ENCODE assay signal across 10 cellular contexts in the genomic region with DNA sequence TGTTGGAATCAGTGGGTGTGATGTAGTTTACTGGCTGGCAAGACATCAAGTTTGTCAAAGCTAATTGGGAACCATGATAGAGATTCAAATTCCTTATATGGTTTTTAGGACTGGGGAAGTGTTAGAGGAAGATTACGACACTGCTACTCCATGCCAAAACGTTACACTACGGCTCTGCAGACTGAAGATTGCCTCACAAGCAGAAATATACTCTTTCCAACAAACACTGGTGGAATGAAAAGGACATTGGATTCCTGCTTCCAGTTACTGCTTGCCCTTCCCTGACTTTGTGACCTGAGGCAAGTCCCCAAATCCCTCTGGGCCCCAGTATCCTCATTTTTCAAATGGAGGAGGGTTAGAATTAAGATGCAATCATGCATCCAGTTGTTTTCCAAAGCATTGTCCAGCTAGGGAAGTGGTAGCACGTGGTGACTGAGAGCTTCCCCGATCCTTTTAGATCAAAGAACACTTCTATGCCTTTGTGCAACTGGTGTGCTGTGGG.
DNase-seq lines count a peak whose midpoint lies in the region; TF ChIP-seq lines count a peak whose summit lies in the region.
"Had no signal": no experiment of that assay in that cellular context is flagged by ENCODE, and none has a peak within 500 bp of the region (broad histone marks: within the 10 kb centered on the region; RNA-seq: fewer than 3 reads in every experiment).

No MANE protein-coding gene starts in this region.

- no peaks in the 10 kb centered on the region for H3K9me3 Mint-ChIP-seq in activated CD4-positive, alpha-beta T cell treated with anti-CD3 and anti-CD28 coated beads, Interleukin-2, amount 10 ng/mL, durations not matched to agents 24 days and 14 days
- no peaks in the 10 kb centered on the region for H3K9me3 Mint-ChIP-seq in Calu3 (ENCODE audit: low read depth, unreplicated experiment)

- H3K27me3 Mint-ChIP-seq in activated CD4-positive, alpha-beta T cell treated with anti-CD3 and anti-CD28 coated beads, Interleukin-2, amount 10 ng/mL, durations not matched to agents 24 days and 14 days, result peaks cover 16% of the 10 kb centered on the region
- H3K27me3 Mint-ChIP-seq in Calu3 (ENCODE audit: unreplicated experiment), result no peaks in the 10 kb centered on the region

- H3K79me2 ChIP-seq in ACC112 (ENCODE audit: control insufficient read depth, insufficient read depth, low read length, unreplicated experiment), result no peaks in the 10 kb centered on the region

- H3K27ac Mint-ChIP-seq in activated CD4-positive, alpha-beta T cell treated with anti-CD3 and anti-CD28 coated beads, Interleukin-2, amount 10 ng/mL, durations not matched to agents 24 days and 14 days, result no peak overlapping the region
- no peak overlapping the region for H3K27ac Mint-ChIP-seq in Calu3 (ENCODE audit: unreplicated experiment)
- H3K27ac Mint-ChIP-seq: CD4-positive, CD25-positive, alpha-beta regulatory T cell had no signal

- TF ChIP-seq POLR2A in NB4 (IDR thresholded peaks at IDR 0.05; ENCODE audit: extremely low read depth, insufficient read length), result no peak

- H3K4me1 Mint-ChIP-seq in activated CD4-positive, alpha-beta T cell treated with anti-CD3 and anti-CD28 coated beads, Interleukin-2, amount 10 ng/mL, durations not matched to agents 24 days and 14 days, result no peaks in the 10 kb centered on the region
- H3K4me1 Mint-ChIP-seq in Calu3 (ENCODE audit: low read depth, unreplicated experiment), result no peaks in the 10 kb centered on the region
- H3K4me1 Mint-ChIP-seq: CD4-positive, CD25-positive, alpha-beta regulatory T cell had no signal

- no peak for TF ChIP-seq CTCF in NB4 (IDR thresholded peaks at IDR 0.05; ENCODE audit: low read depth, low read length)
- no peak for TF ChIP-seq CTCF in Calu3 (IDR thresholded peaks at IDR 0.05; ENCODE audit: unreplicated experiment)

- H3K36me3 ChIP-seq in ACC112 (ENCODE audit: insufficient read depth, low read length), result no peaks in the 10 kb centered on the region
- no peaks in the 10 kb centered on the region for H3K36me3 ChIP-seq in muscle layer of duodenum (ENCODE audit: control insufficient read depth in 1 of 2, insufficient read depth in 2 of 2, low read length in 2 of 2)

- intact Hi-C loops in activated CD4-positive, alpha-beta T cell treated with anti-CD3 and anti-CD28 coated beads, Interleukin-2, amount 10 ng/mL, durations not matched to agents 24 days and 14 days (cut with micrococcal nuclease), result no loop called here
- intact Hi-C loops in Calu3 (cut with micrococcal nuclease; ENCODE audit: unreplicated experiment), result no loop called here

- CTCF ChIA-PET in Calu3 (lab: Charles Lee), result no interaction called here

- H3K36me3 Mint-ChIP-seq in activated CD4-positive, alpha-beta T cell treated with anti-CD3 and anti-CD28 coated beads, Interleukin-2, amount 10 ng/mL, durations not matched to agents 24 days and 14 days (ENCODE audit: low read depth), result no peaks in the 10 kb centered on the region
- H3K36me3 Mint-ChIP-seq in Calu3 (ENCODE audit: insufficient read depth, unreplicated experiment), result no peaks in the 10 kb centered on the region
- H3K36me3 Mint-ChIP-seq: CD4-positive, CD25-positive, alpha-beta regulatory T cell had no signal

- DNase-seq in NB4 (ENCODE audit: low read depth), result peak; percentile 83
- peak; percentile 54 for DNase-seq in dedifferentiated amniotic fluid mesenchymal stem cell (ENCODE audit: extremely low spot score)
- no peak for DNase-seq in NCI-H345 treated with DMSO at 0.1 percent for 48 hours (lab: John Stamatoyannopoulos, UW; ENCODE audit: unreplicated experiment)
- DNase-seq in activated CD4-positive, alpha-beta T cell treated with anti-CD3 and anti-CD28 coated beads, Interleukin-2, amount 10 ng/mL, durations not matched to agents 24 days and 14 days, result no peak
- DNase-seq in NCI-H1436 (lab: John Stamatoyannopoulos, UW), result no peak
- DNase-seq in Calu3, result no peak
- DNase-seq: CD4-positive, CD25-positive, alpha-beta regulatory T cell had no signal

- peaks cover 14% of the 10 kb centered on the region for H3K4me1 ChIP-seq in ACC112 (ENCODE audit: control insufficient read depth, insufficient read depth, low read length, unreplicated experiment)
- peaks cover 0 to 15% of the 10 kb centered on the region in 2 donors for H3K4me1 ChIP-seq in muscle layer of duodenum (ENCODE audit: control insufficient read depth in 1 of 2, insufficient read depth in 2 of 2, low read length in 2 of 2)

- H3K4me3 ChIP-seq in ACC112 (ENCODE audit: low read depth, low read length) (no peak overlapping the region), NB4 (ENCODE audit: low read depth, low read length) (peak overlapping the region; percentile 18), muscle layer of duodenum (ENCODE audit: low read depth in 1 of 2, low read length in 2 of 2) (no peak overlapping the region)

- H3K27me3 ChIP-seq in ACC112 (ENCODE audit: insufficient read depth, low read length) (no peaks in the 10 kb centered on the region), muscle layer of duodenum (ENCODE audit: low read depth, low read length) (no peaks in the 10 kb centered on the region)

- H3K9me3 ChIP-seq in muscle layer of duodenum (ENCODE audit: control insufficient read depth in 1 of 2, low read length in 2 of 2), result no peaks in the 10 kb centered on the region

- no TSS peak for BruUV-seq in Calu3 (replicated peaks; lab: Mats Ljungman, UMichigan)

- H3K4me3 Mint-ChIP-seq in activated CD4-positive, alpha-beta T cell treated with anti-CD3 and anti-CD28 coated beads, Interleukin-2, amount 10 ng/mL, durations not matched to agents 24 days and 14 days, result no peak overlapping the region
- no peak overlapping the region for H3K4me3 Mint-ChIP-seq in Calu3 (ENCODE audit: low read depth, unreplicated experiment)
- H3K4me3 Mint-ChIP-seq: CD4-positive, CD25-positive, alpha-beta regulatory T cell had no signal

- H3K27ac ChIP-seq in ACC112 (ENCODE audit: low read depth, low read length), result no peak overlapping the region
- H3K27ac ChIP-seq in muscle layer of duodenum (ENCODE audit: low read length), result peak overlapping the region; percentile 61
- H3K27ac ChIP-seq: VCaP had no signal

- H2AFZ ChIP-seq in ACC112 (ENCODE audit: low read length, unreplicated experiment), result peak overlapping the region; percentile 71

Comparison
In these comparisons a context has a peak if more than half of its experiments do, and no peak if none do; other contexts are left out.
1. DNase-seq: peak in NB4 (single experiment) and dedifferentiated amniotic fluid mesenchymal stem cell (single experiment); none in NCI-H345 treated with DMSO at 0.1 percent for 48 hours (single experiment), activated CD4-positive, alpha-beta T cell treated with anti-CD3 and anti-CD28 coated beads, Interleukin-2, amount 10 ng/mL, durations not matched to agents 24 days and 14 days (single experiment), NCI-H1436 (single experiment) and Calu3 (single experiment).